Comparison of ENCODE assay signal across 1 cellular context in genomic region chr5:149272781-149273180, GRCh38.
TF ChIP-seq lines count a peak whose summit lies in the region.

No MANE protein-coding gene starts in this region.

TF ChIP-seq in H1, 55 proteins besides CTCF, POLR2A, EP300 and RAD21:
- 0 out of 2 replicates have a peak, but pooled peaks have one; percentile 10 for TF ChIP-seq RBBP5 (IDR thresholded peaks at IDR 0.05; ENCODE audit: borderline replicate concordance, low read depth, low read length)
TF ChIP-seq in H1: peak in this region for 1; not testable (repeated sequence) for 54.
